In the genomic region with DNA sequence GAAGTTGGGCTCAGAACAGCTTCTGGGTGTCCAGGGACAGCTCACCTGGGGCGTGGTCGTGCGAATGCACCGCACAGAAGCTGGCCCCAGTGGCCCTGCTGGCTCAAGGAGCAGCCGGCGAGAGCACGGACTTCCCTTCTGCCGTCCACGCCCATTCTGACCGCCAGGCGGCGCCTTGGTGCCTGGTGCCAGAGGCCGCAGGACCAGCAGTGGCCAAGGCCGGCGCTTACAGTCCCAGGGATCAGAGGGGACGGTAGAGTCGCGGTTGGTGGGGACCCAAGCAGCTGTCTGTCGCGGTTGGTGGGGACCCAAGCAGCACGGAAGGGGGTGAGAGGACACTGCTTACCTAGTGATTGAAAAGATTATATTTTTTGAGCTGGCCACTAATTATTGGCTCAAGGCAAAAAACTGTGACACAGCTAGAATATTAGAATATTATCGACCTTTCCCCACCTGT, we compare ENCODE assay signal across 8 cellular contexts.
A peak's percentile ranks its signal among the peaks of the same experiment; 100 is the strongest.
DNase-seq lines count a peak whose midpoint lies in the region; ATAC-seq and TF ChIP-seq lines count a peak whose summit lies in the region.

No MANE protein-coding gene starts in this region.

- H3K9me3 ChIP-seq in iPS-18c (ENCODE audit: control insufficient read depth, insufficient read depth, low read length) = no peaks in the 10 kb centered on the region

- no peak overlapping the region for H3K4me3 ChIP-seq in astrocyte of the cerebellum (ENCODE audit: low read depth, low read length)
- H3K4me3 ChIP-seq in iPS-18c (ENCODE audit: insufficient read depth, low read depth, low read length) = peak overlapping the region; percentile 3; the same call in 1 of the 2 replicates

- in situ Hi-C loops in astrocyte of the cerebellum (cut with HindIII; ENCODE audit: low sequenced_read_pairs) = no loop called here

- ATAC-seq in HG03039 (IDR thresholded peaks at IDR 0.05; ENCODE audit: unreplicated experiment) (no peak), HG03097 (IDR thresholded peaks at IDR 0.05; ENCODE audit: low FRiP score, unreplicated experiment) (no peak)

- DNase-seq in COLO668 (lab: John Stamatoyannopoulos, UW; ENCODE audit: unreplicated experiment) (peak; percentile 81), HPDE6-E6E7 (ENCODE audit: extremely low spot score) (peak; percentile 63), T-helper 1 cell (peak in 3 of 5 donors; percentile 21 to 37 (median 28)), astrocyte of the cerebellum (ENCODE audit: low read depth) (peak; percentile 24), smooth muscle cell of the brain vasculature (ENCODE audit: low read depth, low spot score) (peak; percentile 43)

- TF ChIP-seq CTCF in astrocyte of the cerebellum (IDR thresholded peaks at IDR 0.05; ENCODE audit: low read depth, low read length, missing control alignments) = peak; percentile 89

Comparison
In these comparisons a context has a peak if more than half of its experiments do, and no peak if none do; other contexts are left out.
1. DNase-seq: peak in every context shown above with its lines; median percentile 81 in COLO668; 63 in HPDE6-E6E7; 43 in smooth muscle cell of the brain vasculature; 28 in T-helper 1 cell; 24 in astrocyte of the cerebellum.